ENCODE assay signal across 21 cellular contexts in the genomic region with DNA sequence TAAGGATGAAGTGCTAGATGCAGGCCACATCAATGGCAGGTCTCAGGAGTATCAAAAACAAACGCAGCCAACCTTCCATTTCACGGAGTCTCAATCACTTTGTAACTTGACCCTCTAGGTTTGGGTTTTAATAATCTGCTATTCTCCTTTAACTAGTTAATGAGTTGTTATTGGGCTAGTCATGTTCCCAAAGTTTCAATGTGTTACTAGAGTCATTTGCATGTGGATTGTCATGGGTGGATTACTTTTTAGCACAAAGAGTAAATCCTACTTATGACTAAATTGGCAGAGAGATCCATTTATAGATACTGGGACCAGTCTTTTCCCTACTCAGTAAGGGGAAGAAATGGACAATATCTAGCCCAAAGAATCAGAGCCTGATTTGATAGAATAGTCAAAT.
DNase-seq lines count a peak whose midpoint lies in the region; ATAC-seq, FAIRE-seq and TF ChIP-seq lines count a peak whose summit lies in the region.
"Had no signal": no experiment of that assay in that cellular context is flagged by ENCODE, and none has a peak within 500 bp of the region (broad histone marks: within the 10 kb centered on the region; RNA-seq: fewer than 3 reads in every experiment).

No MANE protein-coding gene starts in this region.

- in situ Hi-C loops in GM12878 (cut with MboI), result no loop called here

- H2AFZ ChIP-seq in GM12878 (ENCODE audit: control insufficient read depth, low read depth, low read length), result no peak overlapping the region

- 42% methylated on average over 2 of the region's 2 CpGs for WGBS in GM12878 (ENCODE audit: insufficient coverage, insufficient replicate concordance, low lambda C conversion rate, missing lambda C conversion rate)
- WGBS in mesendoderm (ENCODE audit: extremely low coverage, insufficient coverage, low lambda C conversion rate), result no CpG with 5 or more reads among the region's 2 CpGs

- SMC1A ChIA-PET in GM12878 (lab: Charles Lee; ENCODE audit: uncharacterized antibody, unreplicated experiment), result no interaction called here

- H3K27me3 ChIP-seq in GM12878 (replicated peaks in 1 of 2; ENCODE audit: control insufficient read depth in 2 of 2, insufficient read depth in 2 of 2, low read length in 1 of 2) (no peaks in the 10 kb centered on the region), mesendoderm (ENCODE audit: insufficient read depth, low read length, poor library complexity) (no peaks in the 10 kb centered on the region)
- H3K27me3 ChIP-seq: ascending aorta had no signal

- no peak overlapping the region for H2AK5ac ChIP-seq in mesendoderm (ENCODE audit: low read length)

- no peak overlapping the region for H3K18ac ChIP-seq in mesendoderm (ENCODE audit: low read length)

- H3K23ac ChIP-seq in mesendoderm (ENCODE audit: low read length), result no peak overlapping the region

- no peak overlapping the region for H2BK120ac ChIP-seq in mesendoderm (ENCODE audit: low read depth, low read length)

- no peak overlapping the region for H4K8ac ChIP-seq in mesendoderm (ENCODE audit: low read depth, low read length)

- H3K4ac ChIP-seq in mesendoderm (ENCODE audit: low read depth, low read length), result no peak overlapping the region

- no TSS peak for BruUV-seq in GM12878 (replicated peaks; lab: Mats Ljungman, UMichigan)

- no peaks in the 10 kb centered on the region for H3K36me3 ChIP-seq in GM12878 (ENCODE audit: control insufficient read depth in 2 of 2, insufficient read depth in 2 of 2, low read length in 1 of 2)
- H3K36me3 ChIP-seq in mesendoderm (ENCODE audit: control insufficient read depth, insufficient read depth, low read length), result no peaks in the 10 kb centered on the region
- H3K36me3 ChIP-seq: ascending aorta, lower lobe of right lung had no signal

- H3K79me2 ChIP-seq in GM12878 (ENCODE audit: control insufficient read depth, insufficient read depth, low read length) (no peaks in the 10 kb centered on the region), mesendoderm (ENCODE audit: control insufficient read depth, insufficient read depth, low read length) (no peaks in the 10 kb centered on the region)

- H4K5ac ChIP-seq in mesendoderm (ENCODE audit: low read length), result no peak overlapping the region

- H3K9me3 ChIP-seq in GM12878 (replicated peaks; ENCODE audit: control insufficient read depth, insufficient read depth, low read length), result peaks cover under 1% of the 10 kb centered on the region; the same call in 2 of the 3 replicates
- H3K9me3 ChIP-seq: ascending aorta, lower lobe of right lung had no signal

- no peak for TF ChIP-seq POLR2A in GM12878 (IDR thresholded peaks at IDR 0.05; ENCODE audit: low read depth, low read length)

- H4K20me1 ChIP-seq in GM12878 (ENCODE audit: control insufficient read depth, insufficient read depth), result no peaks in the 10 kb centered on the region

- POLR2A ChIA-PET in GM12878 (lab: Charles Lee), result no interaction called here

- no peak for TF ChIP-seq RAD21 in GM12878 (IDR thresholded peaks at IDR 0.05; ENCODE audit: insufficient read depth, low read depth, low read length)

- CTCF ChIA-PET in GM12878 (lab: Yijun Ruan, JAX), result no interaction called here

- no peak overlapping the region for H3K56ac ChIP-seq in mesendoderm (ENCODE audit: low read length)

- H3K9ac ChIP-seq in GM12878 (ENCODE audit: control insufficient read depth, insufficient read depth, low read length) (no peak overlapping the region), mesendoderm (ENCODE audit: low read length) (no peak overlapping the region)

- peaks cover 11% of the 10 kb centered on the region for H3K4me1 ChIP-seq in GM12878 (ENCODE audit: control insufficient read depth, insufficient read depth, low read length)
- H3K4me1 ChIP-seq in mesendoderm (ENCODE audit: control insufficient read depth, low read depth, low read length), result no peaks in the 10 kb centered on the region
- H3K4me1 ChIP-seq: ascending aorta, lower lobe of right lung had no signal

- DNase-seq in GM12878 (ENCODE audit: low read depth, low spot score) (no peak), NOMO-1 (lab: John Stamatoyannopoulos, UW; ENCODE audit: unreplicated experiment in 2 of 2) (no peak), mesendoderm (no peak), sciatic nerve (ENCODE audit: low spot score) (no peak)
- DNase-seq: activated effector memory CD4-positive, alpha-beta T cell treated with anti-CD3 and anti-CD28 coated beads, Interleukin-2, amount 50 U/mL, for 16 hours; Caco-2; cortex of kidney; KG1; lower lobe of right lung; naive thymus-derived CD8-positive, alpha-beta T cell; NCI-H146; NCI-H345 had no signal

- RAD21 ChIA-PET in GM12878 (lab: Charles Lee; ENCODE audit: unreplicated experiment), result no interaction called here

- no peak overlapping the region for H3K4me3 ChIP-seq in GM12878
- no peak overlapping the region for H3K4me3 ChIP-seq in mesendoderm (ENCODE audit: low read length)
- H3K4me3 ChIP-seq: ascending aorta, lower lobe of right lung had no signal

- TF ChIP-seq EP300 in GM12878 (IDR thresholded peaks at IDR 0.05; ENCODE audit: borderline replicate concordance in 1 of 2, control insufficient read depth in 1 of 2, low read depth in 2 of 2, low read length in 2 of 2), result no peak

- ATAC-seq in GM18498 (IDR thresholded peaks at IDR 0.05; ENCODE audit: unreplicated experiment) (peak; percentile 7), GM19463 (IDR thresholded peaks at IDR 0.05; ENCODE audit: unreplicated experiment) (peak; percentile 7), HG03064 (IDR thresholded peaks at IDR 0.05; ENCODE audit: low read depth, unreplicated experiment) (peak; percentile 5), GM12878 (peak; percentile 14; the same call in 2 of the 3 replicates), HG02678 (IDR thresholded peaks at IDR 0.05; ENCODE audit: unreplicated experiment) (no peak), sciatic nerve (no peak)
- ATAC-seq: esophagus mucosa; lower lobe of right lung; naive thymus-derived CD8-positive, alpha-beta T cell; Right ventricle myocardium inferior had no signal

- no peak for TF ChIP-seq CTCF in GM12878 (IDR thresholded peaks at IDR 0.05 in 2 of 3, conservative IDR thresholded peaks at IDR 0.05 in 1 of 3; ENCODE audit: control insufficient read depth in 2 of 3, extremely low read depth in 1 of 3, insufficient read depth in 1 of 3, low read depth in 3 of 3, low read length in 3 of 3)

- H3K79me1 ChIP-seq in mesendoderm (ENCODE audit: low read length), result no peaks in the 10 kb centered on the region

- no peak overlapping the region for H3K27ac ChIP-seq in GM12878 (ENCODE audit: control insufficient read depth, insufficient read depth)
- H3K27ac ChIP-seq in mesendoderm (ENCODE audit: low read depth, low read length), result no peak overlapping the region
- H3K27ac ChIP-seq: ascending aorta, HL-60, lower lobe of right lung had no signal

- H3K4me2 ChIP-seq in GM12878 (ENCODE audit: control insufficient read depth, insufficient read depth), result no peak overlapping the region
- no peak overlapping the region for H3K4me2 ChIP-seq in mesendoderm (ENCODE audit: low read length)

- intact Hi-C loops in GM12878 (cut with micrococcal nuclease; ENCODE audit: unreplicated experiment), result loop anchor here (2.0 to 5.0 kb wide), 3 partner anchors 17 to 39 kb away; no protein-coding TSS in a partner anchor
- intact Hi-C loops in sciatic nerve (cut with DNase I), result no loop called here

- no peak overlapping the region for H2BK15ac ChIP-seq in mesendoderm (replicated peaks; ENCODE audit: low read depth)

- no peak for FAIRE-seq in GM12878 (lab: Jason Lieb, UNC)
- FAIRE-seq: G401.6 had no signal

- no peak overlapping the region for H2BK5ac ChIP-seq in mesendoderm (ENCODE audit: low read length)

TF ChIP-seq in GM12878, 131 proteins besides CTCF, POLR2A, EP300 and RAD21 (continues in another document):
- TF ChIP-seq, protein P1, sequence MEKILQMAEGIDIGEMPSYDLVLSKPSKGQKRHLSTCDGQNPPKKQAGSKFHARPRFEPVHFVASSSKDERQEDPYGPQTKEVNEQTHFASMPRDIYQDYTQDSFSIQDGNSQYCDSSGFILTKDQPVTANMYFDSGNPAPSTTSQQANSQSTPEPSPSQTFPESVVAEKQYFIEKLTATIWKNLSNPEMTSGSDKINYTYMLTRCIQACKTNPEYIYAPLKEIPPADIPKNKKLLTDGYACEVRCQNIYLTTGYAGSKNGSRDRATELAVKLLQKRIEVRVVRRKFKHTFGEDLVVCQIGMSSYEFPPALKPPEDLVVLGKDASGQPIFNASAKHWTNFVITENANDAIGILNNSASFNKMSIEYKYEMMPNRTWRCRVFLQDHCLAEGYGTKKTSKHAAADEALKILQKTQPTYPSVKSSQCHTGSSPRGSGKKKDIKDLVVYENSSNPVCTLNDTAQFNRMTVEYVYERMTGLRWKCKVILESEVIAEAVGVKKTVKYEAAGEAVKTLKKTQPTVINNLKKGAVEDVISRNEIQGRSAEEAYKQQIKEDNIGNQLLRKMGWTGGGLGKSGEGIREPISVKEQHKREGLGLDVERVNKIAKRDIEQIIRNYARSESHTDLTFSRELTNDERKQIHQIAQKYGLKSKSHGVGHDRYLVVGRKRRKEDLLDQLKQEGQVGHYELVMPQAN (conservative IDR thresholded peaks at IDR 0.05), result no peak
- TF ChIP-seq, protein P2, sequence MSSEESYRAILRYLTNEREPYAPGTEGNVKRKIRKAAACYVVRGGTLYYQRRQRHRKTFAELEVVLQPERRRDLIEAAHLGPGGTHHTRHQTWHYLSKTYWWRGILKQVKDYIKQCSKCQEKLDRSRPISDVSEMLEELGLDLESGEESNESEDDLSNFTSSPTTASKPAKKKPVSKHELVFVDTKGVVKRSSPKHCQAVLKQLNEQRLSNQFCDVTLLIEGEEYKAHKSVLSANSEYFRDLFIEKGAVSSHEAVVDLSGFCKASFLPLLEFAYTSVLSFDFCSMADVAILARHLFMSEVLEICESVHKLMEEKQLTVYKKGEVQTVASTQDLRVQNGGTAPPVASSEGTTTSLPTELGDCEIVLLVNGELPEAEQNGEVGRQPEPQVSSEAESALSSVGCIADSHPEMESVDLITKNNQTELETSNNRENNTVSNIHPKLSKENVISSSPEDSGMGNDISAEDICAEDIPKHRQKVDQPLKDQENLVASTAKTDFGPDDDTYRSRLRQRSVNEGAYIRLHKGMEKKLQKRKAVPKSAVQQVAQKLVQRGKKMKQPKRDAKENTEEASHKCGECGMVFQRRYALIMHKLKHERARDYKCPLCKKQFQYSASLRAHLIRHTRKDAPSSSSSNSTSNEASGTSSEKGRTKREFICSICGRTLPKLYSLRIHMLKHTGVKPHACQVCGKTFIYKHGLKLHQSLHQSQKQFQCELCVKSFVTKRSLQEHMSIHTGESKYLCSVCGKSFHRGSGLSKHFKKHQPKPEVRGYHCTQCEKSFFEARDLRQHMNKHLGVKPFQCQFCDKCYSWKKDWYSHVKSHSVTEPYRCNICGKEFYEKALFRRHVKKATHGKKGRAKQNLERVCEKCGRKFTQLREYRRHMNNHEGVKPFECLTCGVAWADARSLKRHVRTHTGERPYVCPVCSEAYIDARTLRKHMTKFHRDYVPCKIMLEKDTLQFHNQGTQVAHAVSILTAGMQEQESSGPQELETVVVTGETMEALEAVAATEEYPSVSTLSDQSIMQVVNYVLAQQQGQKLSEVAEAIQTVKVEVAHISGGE (CRISPR knock-in tag; IDR thresholded peaks at IDR 0.05), result no peak

Comparison
In these comparisons a context has a peak if more than half of its experiments do, and no peak if none do; other contexts are left out.
1. ATAC-seq: peak in GM18498 (single experiment), GM19463 (single experiment), HG03064 (single experiment) and GM12878 (single experiment); none in HG02678 (single experiment) and sciatic nerve (single experiment).